1 cellular context compared by ENCODE assay signal in genomic region chr6:111157412-111157811, GRCh38.
A peak's percentile ranks its signal among the peaks of the same experiment; 100 is the strongest.
TF ChIP-seq lines count a peak whose summit lies in the region.

No MANE protein-coding gene starts in this region.

TF ChIP-seq in GM12878, 131 proteins besides CTCF, POLR2A, EP300 and RAD21:
- TF ChIP-seq GABPA (IDR thresholded peaks at IDR 0.05; ENCODE audit: low read depth) (no peak), FOS (IDR thresholded peaks at IDR 0.05; ENCODE audit: borderline replicate concordance, extremely low read depth, insufficient read length) (no peak), RUNX3 (IDR thresholded peaks at IDR 0.05; ENCODE audit: low read length) (peak; percentile 70), DPF2 (IDR thresholded peaks at IDR 0.05) (no peak)
